In the genomic region with DNA sequence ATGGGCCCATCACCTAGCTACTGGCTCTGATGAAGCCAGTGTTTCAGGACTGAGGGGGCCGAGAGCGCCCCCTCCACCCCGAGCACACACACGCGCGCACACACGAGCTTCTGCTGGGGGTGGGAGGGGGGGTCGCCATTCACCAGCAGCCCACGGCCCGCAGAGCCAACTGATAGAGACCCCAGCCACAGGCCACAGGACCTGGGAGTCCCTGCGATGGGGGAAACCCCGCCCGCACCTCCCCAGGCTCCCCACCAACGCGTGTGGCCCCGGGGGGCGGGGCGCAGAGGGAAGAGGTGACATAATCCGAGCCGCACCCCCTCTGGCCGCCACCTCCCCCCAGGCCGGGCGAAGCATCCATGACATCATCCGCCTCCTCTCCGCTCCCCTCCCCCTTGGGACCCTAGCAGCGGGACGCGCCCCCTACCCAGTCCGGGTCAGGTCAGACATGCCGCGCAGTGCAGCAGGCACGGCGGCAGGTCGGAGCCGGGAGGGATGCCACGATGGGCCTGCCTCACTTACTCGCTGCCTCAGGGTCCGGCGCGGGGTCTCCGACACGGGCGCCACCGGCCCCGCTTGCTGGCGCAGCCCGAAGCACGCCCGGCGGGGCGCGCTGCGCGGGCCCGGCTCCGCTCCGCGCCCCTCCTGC, we compare ENCODE assay signal across 8 cellular contexts. TPM values are rescaled to one million over a fixed set of nuclear protein-coding genes. Genes with fewer than 3 reads are reported as not detected.
A peak's percentile ranks its signal among the peaks of the same experiment; 100 is the strongest.
DNase-seq lines count a peak whose midpoint lies in the region; ATAC-seq and TF ChIP-seq lines count a peak whose summit lies in the region.

Gene LZTS3, minus strand, starts transcription at position 617 of the 649 bp plus-strand sequence. CDS start 6,386 bp downstream, outside the sequence.

- TF ChIP-seq POLR2A in upper lobe of left lung (IDR thresholded peaks at IDR 0.05) = peak in 3 of 4 donors; percentile 54 to 65 (median 57)

- H3K4me3 Mint-ChIP-seq in Calu3 (ENCODE audit: low read depth, unreplicated experiment) = peak within 1 kb of the TSS; percentile 84
- peak within 1 kb of the TSS; percentile 83 for H3K4me3 Mint-ChIP-seq in activated naive CD4-positive, alpha-beta T cell treated with anti-CD3 and anti-CD28 coated beads for 36 hours

- peak within 1 kb of the TSS; percentile 54 for H3K27ac Mint-ChIP-seq in Calu3 (ENCODE audit: unreplicated experiment)
- no peak within 1 kb of the TSS for H3K27ac Mint-ChIP-seq in activated naive CD4-positive, alpha-beta T cell treated with anti-CD3 and anti-CD28 coated beads for 36 hours

- H3K4me3 ChIP-seq in SJCRH30 (peak within 1 kb of the TSS; percentile 89), upper lobe of left lung (peak within 1 kb of the TSS; percentile 73 to 98 (median 90))

- TF ChIP-seq CTCF in Calu3 (IDR thresholded peaks at IDR 0.05; ENCODE audit: unreplicated experiment) (no peak), upper lobe of left lung (IDR thresholded peaks at IDR 0.05) (no peak)

- intact Hi-C loops in Calu3 (cut with micrococcal nuclease; ENCODE audit: unreplicated experiment) = no loop called here
- intact Hi-C loops in activated naive CD4-positive, alpha-beta T cell treated with anti-CD3 and anti-CD28 coated beads for 36 hours (cut with micrococcal nuclease) = loop anchor here (1.0 to 5.0 kb wide), 2 partner anchors 16 to 56 kb away; no protein-coding TSS in a partner anchor
- intact Hi-C loops in Right ventricle myocardium superior (cut with DNase I) = no loop called here
- intact Hi-C loops in posterior vena cava (cut with DNase I) = no loop called here

- H3K27me3 Mint-ChIP-seq in Calu3 (ENCODE audit: unreplicated experiment) = peaks cover 16% of the 10 kb centered on the region
- H3K27me3 Mint-ChIP-seq in activated naive CD4-positive, alpha-beta T cell treated with anti-CD3 and anti-CD28 coated beads for 36 hours (ENCODE audit: low read depth) = peaks cover 13% of the 10 kb centered on the region

- CTCF ChIA-PET in Calu3 (lab: Charles Lee) = no interaction called here
- CTCF ChIA-PET in activated naive CD4-positive, alpha-beta T cell treated with anti-CD3 and anti-CD28 coated beads for 36 hours (lab: Charles Lee) = interaction anchor here (0.5 to 0.7 kb wide), 4 partner anchors 28 to 119 kb away, joined by 3 read pairs; no protein-coding TSS in a partner anchor

- H3K4me1 Mint-ChIP-seq in Calu3 (ENCODE audit: low read depth, unreplicated experiment) = peaks cover 11% of the 10 kb centered on the region
- peaks cover 16% of the 10 kb centered on the region for H3K4me1 Mint-ChIP-seq in activated naive CD4-positive, alpha-beta T cell treated with anti-CD3 and anti-CD28 coated beads for 36 hours (ENCODE audit: low read depth)

- no peaks in the 10 kb centered on the region for H3K9me3 Mint-ChIP-seq in Calu3 (ENCODE audit: low read depth, unreplicated experiment)
- no peaks in the 10 kb centered on the region for H3K9me3 Mint-ChIP-seq in activated naive CD4-positive, alpha-beta T cell treated with anti-CD3 and anti-CD28 coated beads for 36 hours

- no peaks in the 10 kb centered on the region for H3K9me3 ChIP-seq in SJCRH30 (replicated peaks)
- H3K9me3 ChIP-seq in upper lobe of left lung = no peaks in the 10 kb centered on the region

- DNase-seq in Calu3 (peak; percentile 57), HuH-7 (ENCODE audit: low spot score) (peak; percentile 85), SJCRH30 (peak; percentile 88 to 89), Right ventricle myocardium superior (peak; percentile 83), posterior vena cava (ENCODE audit: low spot score) (peak; percentile 91), upper lobe of left lung (peak; percentile 71 to 94)
- DNase-seq in activated naive CD4-positive, alpha-beta T cell treated with anti-CD3 and anti-CD28 coated beads for 36 hours = peak; percentile 79

- ATAC-seq in GM21447 (IDR thresholded peaks at IDR 0.05; ENCODE audit: unreplicated experiment) (peak; percentile 60), Right ventricle myocardium superior (ENCODE audit: poor library complexity) (peak; percentile 59), upper lobe of left lung (ENCODE audit: low FRiP score in 2 of 2) (peak; percentile 58 to 83)

- WGBS in upper lobe of left lung, 2 donors = 0% methylated on average over 27 of the region's 58 CpGs; no CpG with 5 or more reads in 1 of the 2 donors

- H3K36me3 ChIP-seq in SJCRH30 = no peaks in the 10 kb centered on the region
- H3K36me3 ChIP-seq in upper lobe of left lung = no peaks in the 10 kb centered on the region

- H3K4me1 ChIP-seq in SJCRH30 = peaks cover 8% of the 10 kb centered on the region
- peaks cover 9 to 26% (median 20%) of the 10 kb centered on the region in 4 donors for H3K4me1 ChIP-seq in upper lobe of left lung

- peaks cover 16% of the 10 kb centered on the region for H3K36me3 Mint-ChIP-seq in Calu3 (ENCODE audit: insufficient read depth, unreplicated experiment)
- no peaks in the 10 kb centered on the region for H3K36me3 Mint-ChIP-seq in activated naive CD4-positive, alpha-beta T cell treated with anti-CD3 and anti-CD28 coated beads for 36 hours (ENCODE audit: low read depth)

- no peak for TF ChIP-seq EP300 in upper lobe of left lung (IDR thresholded peaks at IDR 0.05)

- H3K27ac ChIP-seq in SJCRH30 = peak within 1 kb of the TSS; percentile 54
- peak within 1 kb of the TSS; percentile 45 to 85 (median 80) for H3K27ac ChIP-seq in upper lobe of left lung

- no TSS peak for BruUV-seq in Calu3 (replicated peaks; lab: Mats Ljungman, UMichigan)

- H3K27me3 ChIP-seq in SJCRH30 (no peaks in the 10 kb centered on the region), upper lobe of left lung (peaks cover 0 to 4% (median under 1%) of the 10 kb centered on the region in 4 donors)

RNA-seq across cellular contexts. Expression of gene LZTS3, which starts in this region (rescaled TPM):
- total RNA-seq in Calu3 (2022) (10.4 and 11.4 TPM in 2 replicates), Right ventricle myocardium superior (18.3 TPM), posterior vena cava (1 to 10 TPM; 4.2 to 8.0 TPM), upper lobe of left lung (10 to 100 TPM; 19.1 to 52.2 (median 31.1) TPM)
- 3.2 and 3.4 TPM in 2 replicates for total RNA-seq in SJCRH30 (2014; rRNA removed; shearing (Covaris generic))
- total RNA-seq in activated naive CD4-positive, alpha-beta T cell treated with anti-CD3 and anti-CD28 coated beads for 36 hours = 1 to 10 TPM; 1.2 to 1.4 TPM

Comparison
In these comparisons a context has a peak if more than half of its experiments do, and no peak if none do; other contexts are left out.
1. Peak in every context shown above with its lines: DNase-seq, ATAC-seq, H3K4me3 ChIP-seq and H3K27ac ChIP-seq.